ENCODE assay signal across 1 cellular context in the genomic region with DNA sequence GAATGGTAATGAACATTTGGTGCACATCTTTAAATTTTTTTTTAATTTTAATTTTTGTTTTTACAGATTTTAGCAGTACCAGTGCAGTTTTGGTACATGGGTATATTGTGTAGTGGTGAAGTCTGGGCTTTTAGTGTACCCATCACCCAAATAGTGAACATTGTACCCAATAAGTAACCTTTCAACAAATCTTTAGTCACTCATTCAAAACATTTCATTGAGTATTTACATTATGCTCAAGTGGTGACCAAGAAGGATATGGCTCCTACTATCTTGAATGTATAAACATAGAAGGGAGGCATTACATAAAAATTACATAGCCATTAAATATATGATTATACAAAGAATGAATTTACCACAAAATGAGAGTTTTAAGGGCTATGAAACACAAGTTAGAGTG.
TF ChIP-seq lines count a peak whose summit lies in the region.

No MANE protein-coding gene starts in this region.

TF ChIP-seq in HepG2, 621 proteins besides CTCF, POLR2A, EP300 and RAD21 (continued from another document):
- TF ChIP-seq, protein P1, sequence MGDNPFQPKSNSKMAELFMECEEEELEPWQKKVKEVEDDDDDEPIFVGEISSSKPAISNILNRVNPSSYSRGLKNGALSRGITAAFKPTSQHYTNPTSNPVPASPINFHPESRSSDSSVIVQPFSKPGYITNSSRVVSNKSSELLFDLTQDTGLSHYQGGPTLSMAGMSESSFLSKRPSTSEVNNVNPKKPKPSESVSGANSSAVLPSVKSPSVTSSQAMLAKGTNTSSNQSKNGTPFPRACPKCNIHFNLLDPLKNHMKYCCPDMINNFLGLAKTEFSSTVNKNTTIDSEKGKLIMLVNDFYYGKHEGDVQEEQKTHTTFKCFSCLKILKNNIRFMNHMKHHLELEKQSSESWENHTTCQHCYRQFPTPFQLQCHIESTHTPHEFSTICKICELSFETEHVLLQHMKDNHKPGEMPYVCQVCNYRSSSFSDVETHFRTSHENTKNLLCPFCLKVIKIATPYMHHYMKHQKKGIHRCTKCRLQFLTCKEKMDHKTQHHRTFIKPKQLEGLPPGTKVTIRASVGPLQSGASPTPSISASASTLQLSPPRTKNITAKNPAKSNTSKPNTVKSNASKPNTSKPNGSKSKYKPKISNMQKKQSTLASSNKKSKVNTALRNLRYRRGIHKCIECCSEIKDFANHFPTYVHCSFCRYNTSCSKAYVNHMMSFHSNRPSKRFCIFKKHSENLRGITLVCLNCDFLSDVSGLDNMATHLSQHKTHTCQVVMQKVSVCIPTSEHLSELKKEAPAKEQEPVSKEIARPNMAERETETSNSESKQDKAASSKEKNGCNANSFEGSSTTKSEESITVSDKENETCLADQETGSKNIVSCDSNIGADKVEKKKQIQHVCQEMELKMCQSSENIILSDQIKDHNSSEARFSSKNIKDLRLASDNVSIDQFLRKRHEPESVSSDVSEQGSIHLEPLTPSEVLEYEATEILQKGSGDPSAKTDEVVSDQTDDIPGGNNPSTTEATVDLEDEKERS (CRISPR knock-in tag; IDR thresholded peaks at IDR 0.05), result no peak
- TF ChIP-seq SRY (CRISPR knock-in tag; IDR thresholded peaks at IDR 0.05), result no peak
- TF ChIP-seq ZNF331 (CRISPR knock-in tag; IDR thresholded peaks at IDR 0.05), result no peak
- TF ChIP-seq ZNF441 (CRISPR knock-in tag; IDR thresholded peaks at IDR 0.05; ENCODE audit: borderline replicate concordance), result no peak
- TF ChIP-seq CEBPG (CRISPR knock-in tag; IDR thresholded peaks at IDR 0.05), result 0 out of 2 replicates have a peak, but pooled peaks have one; percentile 6
- TF ChIP-seq HNRNPLL (IDR thresholded peaks at IDR 0.05; ENCODE audit: low read depth, low read length, poor library complexity, severe bottlenecking), result no peak
- TF ChIP-seq, protein P2, sequence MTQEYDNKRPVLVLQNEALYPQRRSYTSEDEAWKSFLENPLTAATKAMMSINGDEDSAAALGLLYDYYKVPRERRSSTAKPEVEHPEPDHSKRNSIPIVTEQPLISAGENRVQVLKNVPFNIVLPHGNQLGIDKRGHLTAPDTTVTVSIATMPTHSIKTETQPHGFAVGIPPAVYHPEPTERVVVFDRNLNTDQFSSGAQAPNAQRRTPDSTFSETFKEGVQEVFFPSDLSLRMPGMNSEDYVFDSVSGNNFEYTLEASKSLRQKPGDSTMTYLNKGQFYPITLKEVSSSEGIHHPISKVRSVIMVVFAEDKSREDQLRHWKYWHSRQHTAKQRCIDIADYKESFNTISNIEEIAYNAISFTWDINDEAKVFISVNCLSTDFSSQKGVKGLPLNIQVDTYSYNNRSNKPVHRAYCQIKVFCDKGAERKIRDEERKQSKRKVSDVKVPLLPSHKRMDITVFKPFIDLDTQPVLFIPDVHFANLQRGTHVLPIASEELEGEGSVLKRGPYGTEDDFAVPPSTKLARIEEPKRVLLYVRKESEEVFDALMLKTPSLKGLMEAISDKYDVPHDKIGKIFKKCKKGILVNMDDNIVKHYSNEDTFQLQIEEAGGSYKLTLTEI (CRISPR knock-in tag; conservative IDR thresholded peaks at IDR 0.05), result no peak
- TF ChIP-seq ZNF335 (CRISPR knock-in tag; IDR thresholded peaks at IDR 0.05), result no peak
- TF ChIP-seq, protein P3, sequence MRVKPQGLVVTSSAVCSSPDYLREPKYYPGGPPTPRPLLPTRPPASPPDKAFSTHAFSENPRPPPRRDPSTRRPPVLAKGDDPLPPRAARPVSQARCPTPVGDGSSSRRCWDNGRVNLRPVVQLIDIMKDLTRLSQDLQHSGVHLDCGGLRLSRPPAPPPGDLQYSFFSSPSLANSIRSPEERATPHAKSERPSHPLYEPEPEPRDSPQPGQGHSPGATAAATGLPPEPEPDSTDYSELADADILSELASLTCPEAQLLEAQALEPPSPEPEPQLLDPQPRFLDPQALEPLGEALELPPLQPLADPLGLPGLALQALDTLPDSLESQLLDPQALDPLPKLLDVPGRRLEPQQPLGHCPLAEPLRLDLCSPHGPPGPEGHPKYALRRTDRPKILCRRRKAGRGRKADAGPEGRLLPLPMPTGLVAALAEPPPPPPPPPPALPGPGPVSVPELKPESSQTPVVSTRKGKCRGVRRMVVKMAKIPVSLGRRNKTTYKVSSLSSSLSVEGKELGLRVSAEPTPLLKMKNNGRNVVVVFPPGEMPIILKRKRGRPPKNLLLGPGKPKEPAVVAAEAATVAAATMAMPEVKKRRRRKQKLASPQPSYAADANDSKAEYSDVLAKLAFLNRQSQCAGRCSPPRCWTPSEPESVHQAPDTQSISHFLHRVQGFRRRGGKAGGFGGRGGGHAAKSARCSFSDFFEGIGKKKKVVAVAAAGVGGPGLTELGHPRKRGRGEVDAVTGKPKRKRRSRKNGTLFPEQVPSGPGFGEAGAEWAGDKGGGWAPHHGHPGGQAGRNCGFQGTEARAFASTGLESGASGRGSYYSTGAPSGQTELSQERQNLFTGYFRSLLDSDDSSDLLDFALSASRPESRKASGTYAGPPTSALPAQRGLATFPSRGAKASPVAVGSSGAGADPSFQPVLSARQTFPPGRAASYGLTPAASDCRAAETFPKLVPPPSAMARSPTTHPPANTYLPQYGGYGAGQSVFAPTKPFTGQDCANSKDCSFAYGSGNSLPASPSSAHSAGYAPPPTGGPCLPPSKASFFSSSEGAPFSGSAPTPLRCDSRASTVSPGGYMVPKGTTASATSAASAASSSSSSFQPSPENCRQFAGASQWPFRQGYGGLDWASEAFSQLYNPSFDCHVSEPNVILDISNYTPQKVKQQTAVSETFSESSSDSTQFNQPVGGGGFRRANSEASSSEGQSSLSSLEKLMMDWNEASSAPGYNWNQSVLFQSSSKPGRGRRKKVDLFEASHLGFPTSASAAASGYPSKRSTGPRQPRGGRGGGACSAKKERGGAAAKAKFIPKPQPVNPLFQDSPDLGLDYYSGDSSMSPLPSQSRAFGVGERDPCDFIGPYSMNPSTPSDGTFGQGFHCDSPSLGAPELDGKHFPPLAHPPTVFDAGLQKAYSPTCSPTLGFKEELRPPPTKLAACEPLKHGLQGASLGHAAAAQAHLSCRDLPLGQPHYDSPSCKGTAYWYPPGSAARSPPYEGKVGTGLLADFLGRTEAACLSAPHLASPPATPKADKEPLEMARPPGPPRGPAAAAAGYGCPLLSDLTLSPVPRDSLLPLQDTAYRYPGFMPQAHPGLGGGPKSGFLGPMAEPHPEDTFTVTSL (CRISPR knock-in tag; IDR thresholded peaks at IDR 0.05; ENCODE audit: borderline replicate concordance), result peak; percentile 45; the same call in 1 of the 2 replicates
TF ChIP-seq in HepG2: peak in this region for 31.
